In genomic region chr18:29960539-29960938, GRCh38 we compare ENCODE assay signal across 20 cellular contexts.
DNase-seq lines count a peak whose midpoint lies in the region; ATAC-seq, FAIRE-seq and TF ChIP-seq lines count a peak whose summit lies in the region.
"Had no signal": no experiment of that assay in that cellular context is flagged by ENCODE, and none has a peak within 500 bp of the region (broad histone marks: within the 10 kb centered on the region; RNA-seq: fewer than 3 reads in every experiment).

No MANE protein-coding gene starts in this region.

- no peak overlapping the region for H3K27ac ChIP-seq in kidney (ENCODE audit: low read depth in 2 of 2, low read length in 2 of 2)
- H3K27ac ChIP-seq in WERI-Rb-1: no peak overlapping the region
- no peak overlapping the region for H3K27ac ChIP-seq in thyroid gland

- no peak for DNase-seq in kidney
- DNase-seq in WERI-Rb-1: no peak
- DNase-seq in T-helper 9 cell: no peak
- no peak for DNase-seq in thyroid gland
- DNase-seq: 8988T; C1 segment of cervical spinal cord; Calu3; CD4-positive, alpha-beta memory T cell; COR-L47; DMS53; DMS79 treated with DMSO at 0.1 percent for 48 hours; GDM1; H9 had no signal

- H3K9me3 ChIP-seq in kidney (ENCODE audit: control insufficient read depth in 1 of 2, low read length in 2 of 2) (no peaks in the 10 kb centered on the region), WERI-Rb-1 (ENCODE audit: severe bottlenecking) (no peaks in the 10 kb centered on the region), thyroid gland (no peaks in the 10 kb centered on the region)

- intact Hi-C loops in kidney (cut with DNase I): no loop called here
- intact Hi-C loops in thyroid gland (cut with DNase I): no loop called here

- no peaks in the 10 kb centered on the region for H3K27me3 ChIP-seq in WERI-Rb-1 (ENCODE audit: insufficient read depth, low read depth, severe bottlenecking)
- no peaks in the 10 kb centered on the region for H3K27me3 ChIP-seq in thyroid gland

- TF ChIP-seq CTCF in kidney (IDR thresholded peaks at IDR 0.05; ENCODE audit: borderline replicate concordance, extremely low read depth, insufficient read depth): no peak
- no peak for TF ChIP-seq CTCF in WERI-Rb-1 (IDR thresholded peaks at IDR 0.05; ENCODE audit: low read depth, low read length)
- TF ChIP-seq CTCF in thyroid gland (IDR thresholded peaks at IDR 0.05): no peak

- no peak for TF ChIP-seq POLR2A in thyroid gland (IDR thresholded peaks at IDR 0.05)

- FAIRE-seq in G401.6 (lab: Jason Lieb, UNC) (peak; percentile 71), colon (lab: Jason Lieb, UNC) (peak; percentile 83), kidney (lab: Jason Lieb, UNC) (peak; percentile 66)
- FAIRE-seq: GM19239 had no signal

- no peak for ATAC-seq in HG03460 (IDR thresholded peaks at IDR 0.05; ENCODE audit: unreplicated experiment)
- ATAC-seq: GM12878, GM23338, HCT116 had no signal

- no peaks in the 10 kb centered on the region for H3K4me1 ChIP-seq in kidney (ENCODE audit: control insufficient read depth in 1 of 2, insufficient read depth in 1 of 2, low read depth in 1 of 2, low read length in 2 of 2)
- H3K4me1 ChIP-seq in thyroid gland: no peaks in the 10 kb centered on the region

- H3K4me3 ChIP-seq in kidney (ENCODE audit: low read length in 2 of 2) (no peak overlapping the region), WERI-Rb-1 (ENCODE audit: low read depth, low read length) (no peak overlapping the region), thyroid gland (replicated peaks in 1 of 3) (no peak overlapping the region)
- H3K4me3 ChIP-seq: GM12878, GM23338 had no signal

- H3K36me3 ChIP-seq in kidney (ENCODE audit: control insufficient read depth in 1 of 2, insufficient read depth in 2 of 2, low read length in 2 of 2) (no peaks in the 10 kb centered on the region), WERI-Rb-1 (no peaks in the 10 kb centered on the region), thyroid gland (no peaks in the 10 kb centered on the region)

- H3K9ac ChIP-seq in kidney (ENCODE audit: low read length in 2 of 2): no peak overlapping the region
